8 cellular contexts compared by ENCODE assay signal in the genomic region with DNA sequence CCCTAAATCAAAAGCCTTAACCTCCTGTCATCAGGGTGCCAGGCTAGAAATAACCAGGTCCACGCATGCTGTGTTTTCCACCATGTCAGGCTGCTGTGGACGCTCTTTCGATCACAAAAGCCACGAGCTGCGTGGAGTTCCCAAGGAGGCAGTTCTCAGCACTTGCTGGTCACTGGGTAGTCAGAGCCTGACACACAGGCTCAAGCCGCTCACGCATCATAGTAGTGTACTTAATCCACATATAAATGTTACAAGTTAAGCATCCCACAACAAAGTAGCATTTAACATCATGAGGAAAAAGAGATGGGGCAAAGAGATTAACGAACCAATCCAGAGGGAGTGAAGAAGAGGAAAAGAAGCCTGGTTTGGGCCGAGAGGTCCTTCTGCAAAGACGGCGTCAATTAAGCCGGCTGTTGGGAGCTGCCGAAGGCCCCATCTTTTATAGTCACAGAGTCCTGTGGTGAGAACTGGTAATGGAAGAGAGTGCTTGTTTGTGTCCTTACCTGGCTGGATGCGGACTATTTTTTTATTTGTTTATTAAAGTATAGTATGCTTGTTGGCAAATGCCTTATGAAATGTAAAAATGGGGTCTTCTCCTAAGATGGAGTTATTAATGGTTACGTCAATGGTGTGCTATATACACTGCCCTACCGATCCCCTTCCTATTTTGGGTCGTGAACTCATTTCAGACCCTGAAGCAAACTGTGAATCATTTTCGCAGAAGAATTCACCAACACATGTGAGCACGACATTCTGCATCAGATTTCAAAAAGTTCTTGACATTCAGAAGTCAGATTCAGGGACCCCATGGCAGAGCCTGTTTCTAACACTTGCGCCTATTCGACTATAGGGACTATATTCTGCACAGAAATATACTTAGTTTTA. TPM values are rescaled to one million over a fixed set of nuclear protein-coding genes. Genes with fewer than 3 reads are reported as not detected.
DNase-seq lines count a peak whose midpoint lies in the region; ATAC-seq lines count a peak whose summit lies in the region.

No MANE protein-coding gene starts in this region.

- no peaks in the 10 kb centered on the region for H3K27me3 Mint-ChIP-seq in effector memory CD8-positive, alpha-beta T cell

- H3K9me3 ChIP-seq in BLaER1 treated with 17β-estradiol and CSF1 and Interleukin-3, amounts not matched to agents 10 nM and 100 nM (replicated peaks in 1 of 11), result no peaks in the 10 kb centered on the region

- H3K9me3 Mint-ChIP-seq in effector memory CD8-positive, alpha-beta T cell, result no peaks in the 10 kb centered on the region

- peak overlapping the region; percentile 94 to 95 for H3K27ac Mint-ChIP-seq in effector memory CD8-positive, alpha-beta T cell

- peaks cover 25 to 51% of the 10 kb centered on the region in 2 donors for H3K4me1 Mint-ChIP-seq in effector memory CD8-positive, alpha-beta T cell (ENCODE audit: low read depth in 2 of 2)

- H4K20me1 ChIP-seq in BLaER1 treated with 17β-estradiol and CSF1 and Interleukin-3, amounts not matched to agents 10 nM and 100 nM, result peaks cover 30 to 39% (median 37%) of the 10 kb centered on the region in 11 experiments; a peak in 21 of 22 replicates

- peak; percentile 59 for DNase-seq in SK-N-DZ (ENCODE audit: low spot score)
- peak in 1 of 3 experiments; percentile 12 for DNase-seq in effector memory CD8-positive, alpha-beta T cell
- DNase-seq in myocyte (ENCODE audit: low read depth), result peak; percentile 59
- DNase-seq in hippocampal formation (lab: John Stamatoyannopoulos, UW), result no peak
- DNase-seq in iPS-NIHi7 (ENCODE audit: extremely low spot score), result no peak

- H3K4me2 ChIP-seq in BLaER1 treated with 17β-estradiol and CSF1 and Interleukin-3, amounts not matched to agents 10 nM and 100 nM, result peak overlapping the region; percentile 81 to 97 (median 88)

- ATAC-seq in GM18511 (IDR thresholded peaks at IDR 0.05; ENCODE audit: unreplicated experiment) (peak; percentile 19), HG03135 (IDR thresholded peaks at IDR 0.05; ENCODE audit: unreplicated experiment) (peak; percentile 19)
- ATAC-seq in effector memory CD8-positive, alpha-beta T cell (replicated peaks), result peak; percentile 1

- H3K36me3 ChIP-seq in BLaER1 treated with 17β-estradiol and CSF1 and Interleukin-3, amounts not matched to agents 10 nM and 100 nM, result peaks cover 0 to 26% (median 15%) of the 10 kb centered on the region in 11 experiments; a peak in 16 of 22 replicates

- H3K4me1 ChIP-seq in BLaER1 treated with 17β-estradiol and CSF1 and Interleukin-3, amounts not matched to agents 10 nM and 100 nM, result peaks cover 34 to 52% (median 42%) of the 10 kb centered on the region in 10 experiments

- no peaks in the 10 kb centered on the region for H3K27me3 ChIP-seq in BLaER1 treated with 17β-estradiol and CSF1 and Interleukin-3, amounts not matched to agents 10 nM and 100 nM

- peak overlapping the region; percentile 92 to 97 for H3K4me3 Mint-ChIP-seq in effector memory CD8-positive, alpha-beta T cell

- peak overlapping the region; percentile 83 to 98 (median 89) for H3K9ac ChIP-seq in BLaER1 treated with 17β-estradiol and CSF1 and Interleukin-3, amounts not matched to agents 10 nM and 100 nM

- H3K27ac ChIP-seq in BLaER1 treated with 17β-estradiol and CSF1 and Interleukin-3, amounts not matched to agents 10 nM and 100 nM, result peak overlapping the region; percentile 76 to 93 (median 87)

- H3K4me3 ChIP-seq in BLaER1 treated with 17β-estradiol and CSF1 and Interleukin-3, amounts not matched to agents 10 nM and 100 nM, result peak overlapping the region; percentile 64 to 95 (median 72)

- H3K36me3 Mint-ChIP-seq in effector memory CD8-positive, alpha-beta T cell (ENCODE audit: insufficient read depth), result peaks cover 31% of the 10 kb centered on the region

RNA-seq across cellular contexts. Expression of a gene that starts 0.7 kb away (rescaled TPM):
- 32.5 and 55.9 TPM in 2 replicates for polyA plus RNA-seq in SK-N-DZ (2014; cell fraction: cytosol; rRNA removed)
- 32.7 and 39.6 TPM in 2 replicates for polyA plus RNA-seq in SK-N-DZ (2014; cell fraction: nucleus; rRNA removed)
- total RNA-seq in myocyte, result 17.6 and 22.5 TPM in 2 replicates
- 7.6 TPM for polyA plus RNA-seq in myocyte (2012)

RNA-seq across cellular contexts. Expression of a gene that starts 1.0 kb away (rescaled TPM):
- 40.3 and 48.2 TPM in 2 replicates for polyA plus RNA-seq in SK-N-DZ (2014; cell fraction: cytosol; rRNA removed)
- 21.9 and 27.9 TPM in 2 replicates for polyA plus RNA-seq in SK-N-DZ (2014; cell fraction: nucleus; rRNA removed)
- 106 and 122 TPM in 2 replicates for total RNA-seq in myocyte
- polyA plus RNA-seq in myocyte (2012), result 39.5 TPM

Comparison
In these comparisons a context has a peak if more than half of its experiments do, and no peak if none do; other contexts are left out.
1. DNase-seq: peak in SK-N-DZ (single experiment) and myocyte (single experiment); none in hippocampal formation (0 of 2) and iPS-NIHi7 (single experiment).
2. Peak in every context shown above with its lines, with median percentiles within 50 percentile points of each other: ATAC-seq.